8 cellular contexts compared by ENCODE assay signal in the genomic region with DNA sequence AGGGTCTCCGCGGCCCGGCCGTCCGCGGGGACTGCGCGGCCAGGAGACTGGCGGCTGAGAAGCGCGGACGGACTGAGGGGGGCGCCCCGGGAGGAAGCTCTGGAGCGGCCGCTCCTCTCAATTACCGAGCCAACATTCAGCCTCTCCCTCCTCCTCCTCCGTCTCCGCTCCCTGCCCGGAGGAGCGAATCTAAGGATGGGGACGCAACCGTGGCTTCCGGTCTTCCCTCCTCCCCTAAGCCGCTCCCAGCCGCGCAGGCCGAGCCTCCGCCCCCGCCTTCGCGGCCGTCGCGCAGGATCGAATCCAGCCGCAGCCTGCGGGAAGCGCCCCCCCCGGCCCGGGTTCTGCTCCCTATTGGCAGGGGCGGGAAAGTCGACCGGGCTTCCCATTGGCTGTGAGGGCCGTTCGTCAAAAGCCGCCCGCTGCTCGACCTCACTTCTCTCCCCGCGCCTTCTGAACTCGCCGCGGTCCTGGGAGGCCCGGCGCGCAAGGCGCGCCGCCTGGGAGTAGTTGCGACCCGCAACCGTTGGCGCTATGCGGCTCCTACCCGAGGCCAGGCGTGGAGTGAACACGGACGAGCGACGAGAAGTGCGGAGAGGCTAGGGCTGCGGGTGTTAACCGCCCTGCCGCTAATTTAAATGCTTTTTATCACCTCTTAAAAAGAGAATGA. TPM values are rescaled to one million over a fixed set of nuclear protein-coding genes. Genes with fewer than 3 reads are reported as not detected.
DNase-seq lines count a peak whose midpoint lies in the region; ATAC-seq and TF ChIP-seq lines count a peak whose summit lies in the region.

A gene (minus strand): TSS at position 197 of the 670 bp plus-strand sequence. CDS start 302 bp downstream, outside the sequence.

- H3K27ac ChIP-seq in adrenal gland (peak within 1 kb of the TSS; percentile 91 to 99 (median 97)), trophoblast cell (ENCODE audit: low read depth, low read length) (peak within 1 kb of the TSS; percentile 99), tibial nerve (peak within 1 kb of the TSS; percentile 96 to 98 (median 98))

- no peak within 1 kb of the TSS for H3K23ac ChIP-seq in trophoblast cell (ENCODE audit: low read length)

- H3K79me2 ChIP-seq in trophoblast cell (ENCODE audit: control insufficient read depth, insufficient read depth, low read length, poor library complexity) = peaks cover 13% of the 10 kb centered on the region

- TF ChIP-seq POLR2A in GM10847 (IDR thresholded peaks at IDR 0.05; ENCODE audit: extremely low read depth, insufficient read length) = peak; percentile 25
- peak; percentile 94 to 99 for TF ChIP-seq POLR2A in adrenal gland (IDR thresholded peaks at IDR 0.05)
- peak; percentile 95 to 98 for TF ChIP-seq POLR2A in tibial nerve (IDR thresholded peaks at IDR 0.05)

- peak within 1 kb of the TSS; percentile 71 to 99 (median 92) for H3K4me3 ChIP-seq in adrenal gland
- H3K4me3 ChIP-seq in trophoblast cell (ENCODE audit: low read depth, low read length) = peak within 1 kb of the TSS; percentile 97
- H3K4me3 ChIP-seq in tibial nerve = peak within 1 kb of the TSS; percentile 82 to 98 (median 89)

- TF ChIP-seq CTCF in adrenal gland (IDR thresholded peaks at IDR 0.05) = no peak
- peak in 1 of 5 experiments; percentile 9 for TF ChIP-seq CTCF in tibial nerve (IDR thresholded peaks at IDR 0.05)

- peak within 1 kb of the TSS; percentile 95 for H3K14ac ChIP-seq in trophoblast cell (ENCODE audit: low read length)

- H2BK12ac ChIP-seq in trophoblast cell (ENCODE audit: low read length) = peak within 1 kb of the TSS; percentile 29

- H3K18ac ChIP-seq in trophoblast cell (ENCODE audit: low read length) = peak within 1 kb of the TSS; percentile 97

- H2AFZ ChIP-seq in trophoblast cell (ENCODE audit: insufficient read depth, low read length, poor library complexity) = peak within 1 kb of the TSS; percentile 93

- intact Hi-C loops in T-helper 1 cell treated with Interleukin-12 subunit alpha and Interleukin-12 subunit beta and Interleukin-4 antibody, amounts not matched to agents 30 ng/mL and 1 ng/mL, for 36 hours (cut with micrococcal nuclease) = loop anchor here (1.0 kb wide), 16 partner anchors 9 to 518 kb away; a partner anchor contains a TSS
- intact Hi-C loops in adrenal gland (cut with DNase I) (loop anchor here (2.0 to 10.0 kb wide), 3 partner anchors 64 to 144 kb away; a partner anchor contains a TSS), cardiac septum (cut with DNase I) (loop anchor here (2.0 to 5.0 kb wide), 3 partner anchors 64 to 148 kb away; a partner anchor contains a TSS)

- peaks cover 21 to 40% of the 10 kb centered on the region in 2 donors for H3K4me1 ChIP-seq in adrenal gland (replicated peaks in 1 of 2)
- H3K4me1 ChIP-seq in trophoblast cell (ENCODE audit: control insufficient read depth in 1 of 2, insufficient read depth in 2 of 2, low read length in 2 of 2) = peaks cover 3 to 7% of the 10 kb centered on the region in 2 experiments
- peaks cover 0 to 44% (median 34%) of the 10 kb centered on the region in 4 donors for H3K4me1 ChIP-seq in tibial nerve

- peak within 1 kb of the TSS; percentile 90 for H3K4ac ChIP-seq in trophoblast cell (ENCODE audit: low read depth, low read length)

- H4K91ac ChIP-seq in trophoblast cell (ENCODE audit: low read depth, low read length) = peak within 1 kb of the TSS; percentile 97

- H3K9me3 ChIP-seq in adrenal gland (replicated peaks in 1 of 3) = no peaks in the 10 kb centered on the region
- H3K9me3 ChIP-seq in trophoblast cell (ENCODE audit: insufficient read depth, low read depth, low read length) = no peaks in the 10 kb centered on the region
- H3K9me3 ChIP-seq in tibial nerve = no peaks in the 10 kb centered on the region

- peak; percentile 70 for ATAC-seq in HG02763 (IDR thresholded peaks at IDR 0.05; ENCODE audit: unreplicated experiment)

- peak within 1 kb of the TSS; percentile 80 for H2BK120ac ChIP-seq in trophoblast cell (ENCODE audit: insufficient read depth, low read length, poor library complexity)

- peak within 1 kb of the TSS; percentile 96 for H2AK5ac ChIP-seq in trophoblast cell (ENCODE audit: low read length)

- H3K4me2 ChIP-seq in trophoblast cell (ENCODE audit: low read length) = peak within 1 kb of the TSS; percentile 95

- TF ChIP-seq EP300 in tibial nerve (IDR thresholded peaks at IDR 0.05) = peak; percentile 63 to 99

- DNase-seq in NCI-H1436 treated with DMSO at 0.1 percent for 48 hours (lab: John Stamatoyannopoulos, UW) = peak; percentile 87
- peak; percentile 98 to 100 (median 99) for DNase-seq in adrenal gland
- DNase-seq in cardiac septum (ENCODE audit: low spot score) = peak; percentile 99
- DNase-seq in trophoblast cell = peak; percentile 99
- peak; percentile 90 to 99 for DNase-seq in tibial nerve (ENCODE audit: low spot score in 2 of 2)

- WGBS in adrenal gland, 4 donors = 0% methylated on average over 15 to 75 of the region's 75 CpGs
- no CpG with 5 or more reads among the region's 75 CpGs for WGBS in trophoblast cell (ENCODE audit: extremely low coverage, insufficient coverage, insufficient read length)
- WGBS in tibial nerve, 2 donors = 1% methylated on average over 39 to 58 of the region's 75 CpGs

- peaks cover 12% of the 10 kb centered on the region for H3K79me1 ChIP-seq in trophoblast cell (ENCODE audit: low read length)

- H3K27me3 ChIP-seq in adrenal gland = no peaks in the 10 kb centered on the region
- no peaks in the 10 kb centered on the region for H3K27me3 ChIP-seq in trophoblast cell (ENCODE audit: insufficient read depth, low read length)
- no peaks in the 10 kb centered on the region for H3K27me3 ChIP-seq in tibial nerve

- H4K12ac ChIP-seq in trophoblast cell (ENCODE audit: low read depth, low read length) = peak within 1 kb of the TSS; percentile 97

- H2BK5ac ChIP-seq in trophoblast cell (ENCODE audit: low read depth, low read length, poor library complexity) = peak within 1 kb of the TSS; percentile 97

- H3K36me3 ChIP-seq in adrenal gland (replicated peaks in 1 of 2) (no peaks in the 10 kb centered on the region), trophoblast cell (ENCODE audit: control insufficient read depth in 1 of 2, insufficient read depth in 2 of 2, low read length in 2 of 2) (no peaks in the 10 kb centered on the region), tibial nerve (no peaks in the 10 kb centered on the region)

- H3K9ac ChIP-seq in trophoblast cell (ENCODE audit: low read length) = peak within 1 kb of the TSS; percentile 99

- peak within 1 kb of the TSS; percentile 94 for H4K8ac ChIP-seq in trophoblast cell (ENCODE audit: low read depth, low read length)

RNA-seq across cellular contexts. Expression of the gene that starts here (rescaled TPM):
- 75.3 and 80.2 TPM in 2 replicates for total RNA-seq in T-helper 1 cell treated with Interleukin-12 subunit alpha and Interleukin-12 subunit beta and Interleukin-4 antibody, amounts not matched to agents 30 ng/mL and 1 ng/mL, for 36 hours
- total RNA-seq in adrenal gland = 10 to 100 TPM; 24.5 to 75.2 (median 60.9) TPM
- polyA plus RNA-seq in adrenal gland = 10 to 100 TPM; 19.5 to 25.8 (median 20.5) TPM
- total RNA-seq in cardiac septum = 25.1 TPM
- 20.3 and 20.7 TPM in 2 replicates for polyA plus RNA-seq in trophoblast cell (2013)
- total RNA-seq in tibial nerve = 10 to 100 TPM; 49.5 to 62.5 (median 53.5) TPM

Comparison
In these comparisons a context has a peak if more than half of its experiments do, and no peak if none do; other contexts are left out.
1. Peak in every context shown above with its lines: DNase-seq, ATAC-seq, H3K4me3 ChIP-seq and H3K27ac ChIP-seq.
2. POLR2A ChIP-seq: peak in every context shown above with its lines; median percentile 96 in adrenal gland; 96 in tibial nerve; 25 in GM10847.